Comparison of ENCODE assay signal across 1 cellular context in the genomic region with DNA sequence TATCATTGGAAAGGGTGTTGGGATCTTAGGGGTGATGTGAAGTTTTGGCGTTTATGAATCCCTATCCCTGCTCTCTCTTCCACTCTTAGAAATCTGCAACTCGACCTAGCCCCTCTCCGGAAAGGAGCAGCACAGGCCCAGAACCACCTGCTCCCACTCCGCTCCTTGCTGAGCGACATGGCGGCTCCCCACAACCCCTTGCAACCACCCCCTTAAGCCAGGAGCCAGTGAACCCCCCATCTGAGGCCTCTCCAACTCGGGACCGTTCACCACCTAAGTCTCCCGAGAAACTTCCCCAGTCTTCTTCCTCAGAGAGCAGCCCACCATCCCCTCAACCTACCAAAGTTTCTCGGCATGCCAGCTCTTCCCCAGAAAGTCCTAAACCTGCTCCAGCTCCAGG.
TF ChIP-seq lines count a peak whose summit lies in the region.

No MANE protein-coding gene starts in this region.

TF ChIP-seq in HepG2, 621 proteins besides CTCF, POLR2A, EP300 and RAD21:
- TF ChIP-seq SOX13 (IDR thresholded peaks at IDR 0.05) (no peak), SOX13 (CRISPR knock-in tag; conservative IDR thresholded peaks at IDR 0.05 in 1 of 2, IDR thresholded peaks at IDR 0.05 in 1 of 2) (no peak), ZNF780A (CRISPR knock-in tag; IDR thresholded peaks at IDR 0.05) (no peak), IRX3 (CRISPR knock-in tag; IDR thresholded peaks at IDR 0.05; ENCODE audit: borderline replicate concordance, low read depth) (no peak), TGIF2 (CRISPR knock-in tag; IDR thresholded peaks at IDR 0.05) (no peak), HCFC1 (IDR thresholded peaks at IDR 0.05; ENCODE audit: low read depth, low read length) (no peak), FOXJ3 (CRISPR knock-in tag; IDR thresholded peaks at IDR 0.05; ENCODE audit: borderline replicate concordance) (no peak), RBFOX2 (IDR thresholded peaks at IDR 0.05; ENCODE audit: low read depth, low read length) (0 out of 2 replicates have a peak, but pooled peaks have one; percentile 2)
- TF ChIP-seq, protein P1, sequence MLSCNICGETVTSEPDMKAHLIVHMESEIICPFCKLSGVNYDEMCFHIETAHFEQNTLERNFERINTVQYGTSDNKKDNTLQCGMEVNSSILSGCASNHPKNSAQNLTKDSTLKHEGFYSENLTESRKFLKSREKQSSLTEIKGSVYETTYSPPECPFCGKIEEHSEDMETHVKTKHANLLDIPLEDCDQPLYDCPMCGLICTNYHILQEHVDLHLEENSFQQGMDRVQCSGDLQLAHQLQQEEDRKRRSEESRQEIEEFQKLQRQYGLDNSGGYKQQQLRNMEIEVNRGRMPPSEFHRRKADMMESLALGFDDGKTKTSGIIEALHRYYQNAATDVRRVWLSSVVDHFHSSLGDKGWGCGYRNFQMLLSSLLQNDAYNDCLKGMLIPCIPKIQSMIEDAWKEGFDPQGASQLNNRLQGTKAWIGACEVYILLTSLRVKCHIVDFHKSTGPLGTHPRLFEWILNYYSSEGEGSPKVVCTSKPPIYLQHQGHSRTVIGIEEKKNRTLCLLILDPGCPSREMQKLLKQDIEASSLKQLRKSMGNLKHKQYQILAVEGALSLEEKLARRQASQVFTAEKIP (CRISPR knock-in tag; IDR thresholded peaks at IDR 0.05; ENCODE audit: borderline replicate concordance), result no peak
